In the genomic region with DNA sequence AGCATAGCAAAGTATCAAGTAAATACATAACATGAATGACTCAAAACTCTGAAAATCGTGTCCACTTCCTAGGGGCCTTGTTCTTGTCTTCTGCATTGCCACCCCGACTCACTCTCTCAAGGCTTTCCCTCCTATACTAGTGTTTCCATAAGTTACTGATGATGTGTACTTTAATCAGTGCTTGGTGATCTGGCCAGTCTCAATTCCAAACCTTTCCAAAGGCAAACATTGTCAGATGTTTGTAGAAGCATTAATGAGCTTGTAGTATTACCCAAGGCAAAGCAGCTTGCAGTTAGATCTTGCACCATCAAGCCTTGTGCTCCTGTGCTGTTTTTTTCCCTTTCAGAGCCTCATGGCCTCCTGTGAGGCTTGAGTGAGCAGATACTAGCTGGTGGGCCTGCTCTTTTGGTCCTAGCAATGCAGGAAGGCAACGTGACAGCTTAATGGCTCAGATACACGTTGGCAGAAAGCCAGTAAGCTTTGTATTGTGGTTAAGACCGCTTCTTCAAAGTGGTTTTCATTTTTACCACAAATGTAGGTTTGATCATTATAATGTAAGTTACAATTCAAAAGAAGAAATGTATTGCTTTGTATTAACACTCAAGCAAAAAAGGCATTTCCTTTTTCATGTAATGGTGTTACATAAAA, we compare ENCODE assay signal across 9 cellular contexts. TPM values are rescaled to one million over a fixed set of nuclear protein-coding genes. Genes with fewer than 3 reads are reported as not detected.
DNase-seq lines count a peak whose midpoint lies in the region; ATAC-seq, FAIRE-seq and TF ChIP-seq lines count a peak whose summit lies in the region.
"Had no signal": no experiment of that assay in that cellular context is flagged by ENCODE, and none has a peak within 500 bp of the region (broad histone marks: within the 10 kb centered on the region; RNA-seq: fewer than 3 reads in every experiment).

No MANE protein-coding gene starts in this region.

- H3K27me3 Mint-ChIP-seq in activated naive CD8-positive, alpha-beta T cell treated with anti-CD3 and anti-CD28 coated beads for 36 hours: no peaks in the 10 kb centered on the region

- H3K36me3 ChIP-seq in liver (ENCODE audit: control insufficient read depth in 4 of 4, insufficient read depth in 3 of 4, low read depth in 1 of 4, low read length in 3 of 4) (no peaks in the 10 kb centered on the region), upper lobe of right lung (no peaks in the 10 kb centered on the region)

- FAIRE-seq in G401.6 (lab: Jason Lieb, UNC) (peak; percentile 52), RCC 7860 (lab: Jason Lieb, UNC) (peak; percentile 95)

- no peak overlapping the region for H3K4me3 Mint-ChIP-seq in activated naive CD8-positive, alpha-beta T cell treated with anti-CD3 and anti-CD28 coated beads for 36 hours
- H3K4me3 Mint-ChIP-seq: activated naive CD4-positive, alpha-beta T cell treated with anti-CD3 and anti-CD28 coated beads, Interleukin-2, amount 50 U/mL, for 24 hours had no signal

- peaks cover 39% of the 10 kb centered on the region for H3K4me1 Mint-ChIP-seq in activated naive CD8-positive, alpha-beta T cell treated with anti-CD3 and anti-CD28 coated beads for 36 hours

- peaks cover 42% of the 10 kb centered on the region for H3K36me3 Mint-ChIP-seq in activated naive CD8-positive, alpha-beta T cell treated with anti-CD3 and anti-CD28 coated beads for 36 hours

- DNase-seq in HS-27A (ENCODE audit: low read depth) (peak; percentile 36), RCC 7860 (ENCODE audit: low spot score) (peak; percentile 78), upper lobe of right lung (no peak), ecto neural progenitor cell (ENCODE audit: low spot score) (no peak)
- DNase-seq in activated naive CD8-positive, alpha-beta T cell treated with anti-CD3 and anti-CD28 coated beads for 36 hours: peak; percentile 21

- peak overlapping the region; percentile 30 for H3K27ac Mint-ChIP-seq in activated naive CD8-positive, alpha-beta T cell treated with anti-CD3 and anti-CD28 coated beads for 36 hours
- H3K27ac Mint-ChIP-seq: activated naive CD4-positive, alpha-beta T cell treated with anti-CD3 and anti-CD28 coated beads, Interleukin-2, amount 50 U/mL, for 24 hours had no signal

- no peaks in the 10 kb centered on the region for H3K9me3 Mint-ChIP-seq in activated naive CD8-positive, alpha-beta T cell treated with anti-CD3 and anti-CD28 coated beads for 36 hours
- H3K9me3 Mint-ChIP-seq: activated naive CD4-positive, alpha-beta T cell treated with anti-CD3 and anti-CD28 coated beads, Interleukin-2, amount 50 U/mL, for 24 hours had no signal

- H3K9me3 ChIP-seq in liver (ENCODE audit: control insufficient read depth in 4 of 4, low read length in 3 of 4): no peaks in the 10 kb centered on the region
- no peaks in the 10 kb centered on the region for H3K9me3 ChIP-seq in upper lobe of right lung

- WGBS in liver: 49% methylated on average over 5 of the region's 5 CpGs

- TF ChIP-seq CTCF in liver (IDR thresholded peaks at IDR 0.05; ENCODE audit: low read depth, low read length, missing input control) (no peak), upper lobe of right lung (IDR thresholded peaks at IDR 0.05) (no peak)

- intact Hi-C loops in upper lobe of right lung (cut with DNase I): no loop called here

- H3K27me3 ChIP-seq in liver (ENCODE audit: control insufficient read depth in 4 of 4, insufficient read depth in 4 of 4, low read length in 3 of 4): no peaks in the 10 kb centered on the region
- H3K27me3 ChIP-seq in upper lobe of right lung: no peaks in the 10 kb centered on the region

- TF ChIP-seq RAD21 in liver (IDR thresholded peaks at IDR 0.05): no peak

- no peak overlapping the region for H3K4me3 ChIP-seq in liver (ENCODE audit: low read depth in 1 of 3, low read length in 3 of 3)
- no peak overlapping the region for H3K4me3 ChIP-seq in upper lobe of right lung

- ATAC-seq in GM21423 (IDR thresholded peaks at IDR 0.05; ENCODE audit: unreplicated experiment) (peak; percentile 96), upper lobe of right lung (peak; percentile 77)

- no peak overlapping the region for H3K9ac ChIP-seq in liver (ENCODE audit: low read depth in 1 of 2, low read length in 2 of 2)

- peaks cover 5 to 12% (median 8%) of the 10 kb centered on the region in 4 donors for H3K4me1 ChIP-seq in liver (ENCODE audit: control insufficient read depth in 4 of 4, insufficient read depth in 4 of 4, low read length in 3 of 4)
- peaks cover 33% of the 10 kb centered on the region for H3K4me1 ChIP-seq in upper lobe of right lung

- H3K27ac ChIP-seq in liver (ENCODE audit: low read depth in 1 of 2, low read length in 2 of 2) (no peak overlapping the region), upper lobe of right lung (no peak overlapping the region)

TF ChIP-seq in liver, 16 proteins besides CTCF, POLR2A, EP300 and RAD21:
- TF ChIP-seq TAF1 (conservative IDR thresholded peaks at IDR 0.05) (no peak), RXRA (IDR thresholded peaks at IDR 0.05) (peak in 1 of 2 donors; percentile 18), YY1 (IDR thresholded peaks at IDR 0.05) (peak; percentile 30), HNF4A (conservative IDR thresholded peaks at IDR 0.05) (peak; percentile 37 to 65), FOXA2 (IDR thresholded peaks at IDR 0.05) (no peak), GABPA (IDR thresholded peaks at IDR 0.05 in 1 of 2, conservative IDR thresholded peaks at IDR 0.05 in 1 of 2) (no peak), EGR1 (IDR thresholded peaks at IDR 0.05; ENCODE audit: low read depth in 2 of 2) (no peak), JUND (IDR thresholded peaks at IDR 0.05) (peak in 1 of 2 donors; percentile 22), HNF4G (IDR thresholded peaks at IDR 0.05) (no peak), NR2F2 (IDR thresholded peaks at IDR 0.05) (no peak), FOXA1 (IDR thresholded peaks at IDR 0.05) (peak; percentile 28), SP1 (IDR thresholded peaks at IDR 0.05) (peak; percentile 12)
- TF ChIP-seq, protein P1, sequence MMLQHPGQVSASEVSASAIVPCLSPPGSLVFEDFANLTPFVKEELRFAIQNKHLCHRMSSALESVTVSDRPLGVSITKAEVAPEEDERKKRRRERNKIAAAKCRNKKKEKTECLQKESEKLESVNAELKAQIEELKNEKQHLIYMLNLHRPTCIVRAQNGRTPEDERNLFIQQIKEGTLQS (IDR thresholded peaks at IDR 0.05): no peak
- TF ChIP-seq, protein P2, sequence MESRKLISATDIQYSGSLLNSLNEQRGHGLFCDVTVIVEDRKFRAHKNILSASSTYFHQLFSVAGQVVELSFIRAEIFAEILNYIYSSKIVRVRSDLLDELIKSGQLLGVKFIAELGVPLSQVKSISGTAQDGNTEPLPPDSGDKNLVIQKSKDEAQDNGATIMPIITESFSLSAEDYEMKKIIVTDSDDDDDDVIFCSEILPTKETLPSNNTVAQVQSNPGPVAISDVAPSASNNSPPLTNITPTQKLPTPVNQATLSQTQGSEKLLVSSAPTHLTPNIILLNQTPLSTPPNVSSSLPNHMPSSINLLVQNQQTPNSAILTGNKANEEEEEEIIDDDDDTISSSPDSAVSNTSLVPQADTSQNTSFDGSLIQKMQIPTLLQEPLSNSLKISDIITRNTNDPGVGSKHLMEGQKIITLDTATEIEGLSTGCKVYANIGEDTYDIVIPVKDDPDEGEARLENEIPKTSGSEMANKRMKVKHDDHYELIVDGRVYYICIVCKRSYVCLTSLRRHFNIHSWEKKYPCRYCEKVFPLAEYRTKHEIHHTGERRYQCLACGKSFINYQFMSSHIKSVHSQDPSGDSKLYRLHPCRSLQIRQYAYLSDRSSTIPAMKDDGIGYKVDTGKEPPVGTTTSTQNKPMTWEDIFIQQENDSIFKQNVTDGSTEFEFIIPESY (IDR thresholded peaks at IDR 0.05): no peak
- TF ChIP-seq, protein P3, sequence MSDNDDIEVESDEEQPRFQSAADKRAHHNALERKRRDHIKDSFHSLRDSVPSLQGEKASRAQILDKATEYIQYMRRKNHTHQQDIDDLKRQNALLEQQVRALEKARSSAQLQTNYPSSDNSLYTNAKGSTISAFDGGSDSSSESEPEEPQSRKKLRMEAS (IDR thresholded peaks at IDR 0.05): no peak
- TF ChIP-seq, protein P4, sequence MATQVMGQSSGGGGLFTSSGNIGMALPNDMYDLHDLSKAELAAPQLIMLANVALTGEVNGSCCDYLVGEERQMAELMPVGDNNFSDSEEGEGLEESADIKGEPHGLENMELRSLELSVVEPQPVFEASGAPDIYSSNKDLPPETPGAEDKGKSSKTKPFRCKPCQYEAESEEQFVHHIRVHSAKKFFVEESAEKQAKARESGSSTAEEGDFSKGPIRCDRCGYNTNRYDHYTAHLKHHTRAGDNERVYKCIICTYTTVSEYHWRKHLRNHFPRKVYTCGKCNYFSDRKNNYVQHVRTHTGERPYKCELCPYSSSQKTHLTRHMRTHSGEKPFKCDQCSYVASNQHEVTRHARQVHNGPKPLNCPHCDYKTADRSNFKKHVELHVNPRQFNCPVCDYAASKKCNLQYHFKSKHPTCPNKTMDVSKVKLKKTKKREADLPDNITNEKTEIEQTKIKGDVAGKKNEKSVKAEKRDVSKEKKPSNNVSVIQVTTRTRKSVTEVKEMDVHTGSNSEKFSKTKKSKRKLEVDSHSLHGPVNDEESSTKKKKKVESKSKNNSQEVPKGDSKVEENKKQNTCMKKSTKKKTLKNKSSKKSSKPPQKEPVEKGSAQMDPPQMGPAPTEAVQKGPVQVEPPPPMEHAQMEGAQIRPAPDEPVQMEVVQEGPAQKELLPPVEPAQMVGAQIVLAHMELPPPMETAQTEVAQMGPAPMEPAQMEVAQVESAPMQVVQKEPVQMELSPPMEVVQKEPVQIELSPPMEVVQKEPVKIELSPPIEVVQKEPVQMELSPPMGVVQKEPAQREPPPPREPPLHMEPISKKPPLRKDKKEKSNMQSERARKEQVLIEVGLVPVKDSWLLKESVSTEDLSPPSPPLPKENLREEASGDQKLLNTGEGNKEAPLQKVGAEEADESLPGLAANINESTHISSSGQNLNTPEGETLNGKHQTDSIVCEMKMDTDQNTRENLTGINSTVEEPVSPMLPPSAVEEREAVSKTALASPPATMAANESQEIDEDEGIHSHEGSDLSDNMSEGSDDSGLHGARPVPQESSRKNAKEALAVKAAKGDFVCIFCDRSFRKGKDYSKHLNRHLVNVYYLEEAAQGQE (IDR thresholded peaks at IDR 0.05): no peak

RNA-seq across cellular contexts. Expression of a gene that starts 51.8 kb away (rescaled TPM):
- 10 to 100 TPM; 88.7 to 93.5 TPM for total RNA-seq in activated naive CD8-positive, alpha-beta T cell treated with anti-CD3 and anti-CD28 coated beads for 36 hours
- total RNA-seq in liver: 10 to 100 TPM; 19.4 to 26.4 TPM
- polyA plus RNA-seq in liver: 10 to 100 TPM in 1 of 2 donors, 1 to 10 TPM in 1; 8.0 to 32.2 TPM
- total RNA-seq in upper lobe of right lung: 86.2 TPM

Comparison
In these comparisons a context has a peak if more than half of its experiments do, and no peak if none do; other contexts are left out.
1. DNase-seq: peak in HS-27A (single experiment), RCC 7860 (single experiment) and activated naive CD8-positive, alpha-beta T cell treated with anti-CD3 and anti-CD28 coated beads for 36 hours (single experiment); none in upper lobe of right lung (single experiment) and ecto neural progenitor cell (single experiment).